8 cellular contexts compared by ENCODE assay signal in genomic region chr7:30478349-30479228, GRCh38. TPM values are rescaled to one million over a fixed set of nuclear protein-coding genes. Genes with fewer than 3 reads are reported as not detected.
DNase-seq lines count a peak whose midpoint lies in the region; ATAC-seq lines count a peak whose summit lies in the region.

A gene with protein sequence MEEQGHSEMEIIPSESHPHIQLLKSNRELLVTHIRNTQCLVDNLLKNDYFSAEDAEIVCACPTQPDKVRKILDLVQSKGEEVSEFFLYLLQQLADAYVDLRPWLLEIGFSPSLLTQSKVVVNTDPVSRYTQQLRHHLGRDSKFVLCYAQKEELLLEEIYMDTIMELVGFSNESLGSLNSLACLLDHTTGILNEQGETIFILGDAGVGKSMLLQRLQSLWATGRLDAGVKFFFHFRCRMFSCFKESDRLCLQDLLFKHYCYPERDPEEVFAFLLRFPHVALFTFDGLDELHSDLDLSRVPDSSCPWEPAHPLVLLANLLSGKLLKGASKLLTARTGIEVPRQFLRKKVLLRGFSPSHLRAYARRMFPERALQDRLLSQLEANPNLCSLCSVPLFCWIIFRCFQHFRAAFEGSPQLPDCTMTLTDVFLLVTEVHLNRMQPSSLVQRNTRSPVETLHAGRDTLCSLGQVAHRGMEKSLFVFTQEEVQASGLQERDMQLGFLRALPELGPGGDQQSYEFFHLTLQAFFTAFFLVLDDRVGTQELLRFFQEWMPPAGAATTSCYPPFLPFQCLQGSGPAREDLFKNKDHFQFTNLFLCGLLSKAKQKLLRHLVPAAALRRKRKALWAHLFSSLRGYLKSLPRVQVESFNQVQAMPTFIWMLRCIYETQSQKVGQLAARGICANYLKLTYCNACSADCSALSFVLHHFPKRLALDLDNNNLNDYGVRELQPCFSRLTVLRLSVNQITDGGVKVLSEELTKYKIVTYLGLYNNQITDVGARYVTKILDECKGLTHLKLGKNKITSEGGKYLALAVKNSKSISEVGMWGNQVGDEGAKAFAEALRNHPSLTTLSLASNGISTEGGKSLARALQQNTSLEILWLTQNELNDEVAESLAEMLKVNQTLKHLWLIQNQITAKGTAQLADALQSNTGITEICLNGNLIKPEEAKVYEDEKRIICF (minus strand): TSS chr7:30478784. CDS start chr7:30456921, 21,863 bp downstream.

- no peaks in the 10 kb centered on the region for H3K9me3 Mint-ChIP-seq in activated naive CD4-positive, alpha-beta T cell treated with anti-CD3 and anti-CD28 coated beads, Interleukin-2, amount 10 ng/mL, durations not matched to agents 7 days and 5 days

- peak; percentile 91 for ATAC-seq in GM21737 (IDR thresholded peaks at IDR 0.05; ENCODE audit: unreplicated experiment)

- H3K4me1 Mint-ChIP-seq in activated naive CD4-positive, alpha-beta T cell treated with anti-CD3 and anti-CD28 coated beads, Interleukin-2, amount 10 ng/mL, durations not matched to agents 7 days and 5 days, result peaks cover 58% of the 10 kb centered on the region

- no peaks in the 10 kb centered on the region for H3K27me3 Mint-ChIP-seq in activated naive CD4-positive, alpha-beta T cell treated with anti-CD3 and anti-CD28 coated beads, Interleukin-2, amount 10 ng/mL, durations not matched to agents 7 days and 5 days

- CTCF ChIA-PET in activated naive CD4-positive, alpha-beta T cell treated with anti-CD3 and anti-CD28 coated beads, Interleukin-2, amount 10 ng/mL, durations not matched to agents 7 days and 5 days (lab: Charles Lee), result interaction anchor here (1.0 kb wide), 3 partner anchors 10 to 130 kb away, joined by 3 to 4 read pairs (median 3); no protein-coding TSS in a partner anchor

- DNase-seq in Daoy (ENCODE audit: low read depth) (peak; percentile 91), SK-N-DZ (ENCODE audit: low spot score) (peak; percentile 76), germinal center (ENCODE audit: low spot score) (peak; percentile 75), occipital lobe (lab: John Stamatoyannopoulos, UW) (peak; percentile 61), superior temporal gyrus (ENCODE audit: extremely low spot score) (peak; percentile 48)
- DNase-seq in activated naive CD4-positive, alpha-beta T cell treated with anti-CD3 and anti-CD28 coated beads, Interleukin-2, amount 10 ng/mL, durations not matched to agents 7 days and 5 days, result peak; percentile 82

- peak within 1 kb of the TSS; percentile 92 for H3K27ac Mint-ChIP-seq in activated naive CD4-positive, alpha-beta T cell treated with anti-CD3 and anti-CD28 coated beads, Interleukin-2, amount 10 ng/mL, durations not matched to agents 7 days and 5 days

- no peaks in the 10 kb centered on the region for H3K9me3 ChIP-seq in KOPT-K1 (ENCODE audit: insufficient read depth, low read length, poor library complexity, severe bottlenecking)

- H3K27ac ChIP-seq in KOPT-K1 (ENCODE audit: low read depth, low read length, poor library complexity, severe bottlenecking), result peak within 1 kb of the TSS; percentile 91

- peaks cover 19% of the 10 kb centered on the region for H3K36me3 Mint-ChIP-seq in activated naive CD4-positive, alpha-beta T cell treated with anti-CD3 and anti-CD28 coated beads, Interleukin-2, amount 10 ng/mL, durations not matched to agents 7 days and 5 days

- peak within 1 kb of the TSS; percentile 90 for H3K4me3 Mint-ChIP-seq in activated naive CD4-positive, alpha-beta T cell treated with anti-CD3 and anti-CD28 coated beads, Interleukin-2, amount 10 ng/mL, durations not matched to agents 7 days and 5 days

- H3K36me3 ChIP-seq in KOPT-K1 (ENCODE audit: insufficient read depth, low read length), result peaks cover 15% of the 10 kb centered on the region; the same call in 1 of the 2 replicates

RNA-seq across cellular contexts. Expression of the gene that starts here (rescaled TPM):
- total RNA-seq in Daoy (2014; rRNA removed; shearing (Covaris generic)), result 5.6 and 6.6 TPM in 2 replicates
- 13.3 and 13.5 TPM in 2 replicates for polyA plus RNA-seq in SK-N-DZ (2014; cell fraction: cytosol; rRNA removed)
- 27.6 and 38.7 TPM in 2 replicates for polyA plus RNA-seq in SK-N-DZ (2014; cell fraction: nucleus; rRNA removed)
- total RNA-seq in occipital lobe, result 1.9 TPM

Comparison
In these comparisons a context has a peak if more than half of its experiments do, and no peak if none do; other contexts are left out.
1. Peak in every context shown above with its lines: DNase-seq, ATAC-seq and H3K27ac ChIP-seq.